Comparison of ENCODE assay signal across 15 cellular contexts in the genomic region with DNA sequence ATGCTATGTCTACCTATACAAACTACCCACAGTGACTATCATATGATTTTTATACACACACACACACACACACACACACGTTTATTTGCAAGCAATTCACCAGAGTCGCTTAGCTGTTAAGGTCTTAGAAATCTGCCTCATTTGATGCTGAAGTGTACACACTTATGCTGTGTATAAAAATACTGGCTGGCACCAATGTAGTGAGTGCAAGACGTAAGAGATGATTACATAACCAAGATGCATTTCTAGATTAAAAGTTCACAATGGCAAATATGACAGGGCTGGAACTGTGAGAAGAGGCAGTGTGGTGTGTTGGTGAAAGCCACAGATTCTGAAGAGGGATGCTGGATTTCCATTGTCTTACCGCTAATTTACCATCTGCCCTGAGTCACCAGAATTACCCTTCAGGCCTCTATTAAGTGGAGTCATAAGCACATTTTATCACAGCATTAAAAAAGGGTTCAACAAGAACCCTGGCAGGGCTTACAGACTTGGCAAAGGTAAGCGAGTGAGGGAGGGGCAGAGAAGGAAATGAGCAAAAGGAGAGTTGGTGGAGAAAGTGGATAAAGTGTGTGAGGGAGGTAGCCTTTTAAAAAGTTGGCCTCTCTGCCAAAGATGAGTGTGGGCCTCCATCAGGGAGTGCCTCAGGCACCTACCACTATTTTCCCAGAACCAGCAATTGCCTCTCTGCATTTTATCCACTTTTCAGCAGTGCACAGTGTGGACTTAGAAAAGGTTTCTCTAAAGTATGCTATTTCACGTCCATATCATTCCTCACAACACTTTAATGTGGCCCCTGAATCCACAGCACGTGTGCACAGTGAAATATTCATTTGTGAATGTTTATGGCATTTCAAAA. TPM values are rescaled to one million over a fixed set of nuclear protein-coding genes. Genes with fewer than 3 reads are reported as not detected.
DNase-seq lines count a peak whose midpoint lies in the region; ATAC-seq and TF ChIP-seq lines count a peak whose summit lies in the region.
"Had no signal": no experiment of that assay in that cellular context is flagged by ENCODE, and none has a peak within 500 bp of the region (broad histone marks: within the 10 kb centered on the region; RNA-seq: fewer than 3 reads in every experiment).

No MANE protein-coding gene starts in this region.

- peaks cover 21% of the 10 kb centered on the region for H3K9me1 ChIP-seq in IMR-90 (ENCODE audit: insufficient read depth, low read length)

- no peak overlapping the region for H3K4me3 ChIP-seq in IMR-90 (ENCODE audit: insufficient read depth, low read depth, low read length)
- H3K4me3 ChIP-seq in cardiac fibroblast (replicated peaks in 1 of 2; ENCODE audit: low read depth in 2 of 2, low read length in 2 of 2), result no peak overlapping the region
- H3K4me3 ChIP-seq in muscle layer of duodenum (ENCODE audit: low read depth in 1 of 2, low read length in 2 of 2), result no peak overlapping the region
- no peak overlapping the region for H3K4me3 ChIP-seq in WERI-Rb-1 (ENCODE audit: low read depth, low read length)
- no peak overlapping the region for H3K4me3 ChIP-seq in CD4-positive, alpha-beta memory T cell (ENCODE audit: low read length in 2 of 2)
- H3K4me3 ChIP-seq in smooth muscle cell, result no peak overlapping the region
- H3K4me3 ChIP-seq: HAP-1 had no signal

- no peak overlapping the region for H2AK5ac ChIP-seq in IMR-90 (ENCODE audit: low read depth, low read length)

- POLR2A ChIA-PET in IMR-90 (lab: Charles Lee; ENCODE audit: unreplicated experiment), result no interaction called here
- POLR2A ChIA-PET in CD4-positive, alpha-beta memory T cell (lab: Charles Lee; ENCODE audit: partially characterized antibody), result no interaction called here

- H3K4me2 ChIP-seq in IMR-90 (ENCODE audit: low read depth, low read length) (no peak overlapping the region), smooth muscle cell (no peak overlapping the region)

- H3K36me3 ChIP-seq in IMR-90 (ENCODE audit: control insufficient read depth, insufficient read depth, low read length) (peaks cover 34% of the 10 kb centered on the region), muscle layer of duodenum (ENCODE audit: control insufficient read depth in 1 of 2, insufficient read depth in 2 of 2, low read length in 2 of 2) (peaks cover 6 to 13% of the 10 kb centered on the region in 2 donors), WERI-Rb-1 (peaks cover 3% of the 10 kb centered on the region; the same call in 1 of the 2 replicates), smooth muscle cell (ENCODE audit: low read depth) (no peaks in the 10 kb centered on the region)
- H3K36me3 ChIP-seq in CD4-positive, alpha-beta memory T cell (ENCODE audit: insufficient read depth, low read length), result no peaks in the 10 kb centered on the region

- dilution Hi-C loops in IMR-90 (cut with HindIII; ENCODE audit: low sequenced_read_pairs, unreplicated experiment), result no loop called here

- no peak for TF ChIP-seq RAD21 in IMR-90 (IDR thresholded peaks at IDR 0.05; ENCODE audit: low read length)

- no peak for ATAC-seq in IMR-90 (ENCODE audit: low read depth)

- H2BK20ac ChIP-seq in IMR-90 (ENCODE audit: low read depth, low read length), result no peak overlapping the region

- peaks cover 0 to 2% of the 10 kb centered on the region in 2 donors for H3K27me3 Mint-ChIP-seq in CD4-positive, alpha-beta memory T cell

- no peaks in the 10 kb centered on the region for H3K9me3 ChIP-seq in IMR-90 (ENCODE audit: control insufficient read depth, insufficient read depth, low read length)
- no peaks in the 10 kb centered on the region for H3K9me3 ChIP-seq in muscle layer of duodenum (ENCODE audit: control insufficient read depth in 1 of 2, low read length in 2 of 2)
- no peaks in the 10 kb centered on the region for H3K9me3 ChIP-seq in WERI-Rb-1 (ENCODE audit: severe bottlenecking)
- H3K9me3 ChIP-seq in CD4-positive, alpha-beta memory T cell (ENCODE audit: control insufficient read depth in 1 of 2, low read length in 2 of 2), result no peaks in the 10 kb centered on the region
- H3K9me3 ChIP-seq in smooth muscle cell (replicated peaks; ENCODE audit: low read depth), result no peaks in the 10 kb centered on the region
- H3K9me3 ChIP-seq: HAP-1 had no signal

- no TSS peak for BruUV-seq in IMR-90 (replicated peaks; lab: Mats Ljungman, UMichigan)

- intact Hi-C loops in IMR-90 (cut with micrococcal nuclease), result no loop called here
- intact Hi-C loops in CD4-positive, alpha-beta memory T cell (cut with micrococcal nuclease), result no loop called here

- TF ChIP-seq POLR2A in IMR-90 (IDR thresholded peaks at IDR 0.05; ENCODE audit: low read depth, low read length), result no peak

- H3K4me1 ChIP-seq in IMR-90 (ENCODE audit: control insufficient read depth, insufficient read depth, low read length), result peaks cover 17% of the 10 kb centered on the region
- H3K4me1 ChIP-seq in muscle layer of duodenum (ENCODE audit: control insufficient read depth in 1 of 2, insufficient read depth in 2 of 2, low read length in 2 of 2), result peaks cover 0 to 61% of the 10 kb centered on the region in 2 donors
- no peaks in the 10 kb centered on the region for H3K4me1 ChIP-seq in CD4-positive, alpha-beta memory T cell (ENCODE audit: insufficient read depth, low read length)
- H3K4me1 ChIP-seq in smooth muscle cell (ENCODE audit: low read depth), result no peaks in the 10 kb centered on the region

- H3F3A ChIP-seq in smooth muscle cell (ENCODE audit: low read depth), result peaks cover 14% of the 10 kb centered on the region

- H3K79me2 ChIP-seq in smooth muscle cell (ENCODE audit: low read depth), result peaks cover 59% of the 10 kb centered on the region

- no CpG with 5 or more reads among the region's 7 CpGs for WGBS in IMR-90 (ENCODE audit: extremely low coverage in 2 of 2, insufficient read length in 1 of 2), 2 experiments
- WGBS in smooth muscle cell (ENCODE audit: low lambda C conversion rate), result 83% methylated on average over 7 of the region's 7 CpGs

- H3K27me3 ChIP-seq in IMR-90 (ENCODE audit: control insufficient read depth, insufficient read depth, low read length) (no peaks in the 10 kb centered on the region), muscle layer of duodenum (ENCODE audit: low read depth, low read length) (no peaks in the 10 kb centered on the region), WERI-Rb-1 (ENCODE audit: insufficient read depth, low read depth, severe bottlenecking) (no peaks in the 10 kb centered on the region), smooth muscle cell (ENCODE audit: low read depth) (no peaks in the 10 kb centered on the region)
- no peaks in the 10 kb centered on the region for H3K27me3 ChIP-seq in CD4-positive, alpha-beta memory T cell (ENCODE audit: insufficient read depth, low read length)

- H3K14ac ChIP-seq in IMR-90 (replicated peaks; ENCODE audit: low read depth, low read length), result no peak overlapping the region; the same call in 1 of the 2 replicates

- peaks cover 0 to 8% (median under 1%) of the 10 kb centered on the region in 8 donors for H3K9me3 Mint-ChIP-seq in CD4-positive, alpha-beta memory T cell
- H3K9me3 Mint-ChIP-seq: neural crest cell had no signal

- TF ChIP-seq CTCF in IMR-90 (conservative IDR thresholded peaks at IDR 0.05; ENCODE audit: low read depth, low read length), result no peak
- no peak for TF ChIP-seq CTCF in cardiac fibroblast (IDR thresholded peaks at IDR 0.05; ENCODE audit: low read depth, low read length)
- TF ChIP-seq CTCF in WERI-Rb-1 (IDR thresholded peaks at IDR 0.05; ENCODE audit: low read depth, low read length), result no peak
- no peak for TF ChIP-seq CTCF in smooth muscle cell (IDR thresholded peaks at IDR 0.05; ENCODE audit: borderline replicate concordance, insufficient read depth, poor library complexity, severe bottlenecking)

- H2AFZ ChIP-seq in IMR-90 (replicated peaks; ENCODE audit: low read length, poor library complexity), result no peak overlapping the region
- no peak overlapping the region for H2AFZ ChIP-seq in smooth muscle cell (ENCODE audit: low read depth)

- no peak overlapping the region for H3K4me3 Mint-ChIP-seq in CD4-positive, alpha-beta memory T cell
- H3K4me3 Mint-ChIP-seq: neural crest cell had no signal

- H3K27ac ChIP-seq in IMR-90 (ENCODE audit: insufficient read depth, low read length) (peak overlapping the region; percentile 7; the same call in 1 of the 2 replicates), muscle layer of duodenum (ENCODE audit: low read length) (peak overlapping the region; percentile 78), WERI-Rb-1 (no peak overlapping the region), smooth muscle cell (ENCODE audit: low read depth) (no peak overlapping the region)
- H3K27ac ChIP-seq in CD4-positive, alpha-beta memory T cell (ENCODE audit: low read depth, low read length), result no peak overlapping the region

- H3K18ac ChIP-seq in IMR-90 (ENCODE audit: low read depth, low read length), result no peak overlapping the region

- H3K9ac ChIP-seq in IMR-90 (ENCODE audit: low read depth, low read length) (peak overlapping the region; percentile 42; the same call in 1 of the 2 replicates), smooth muscle cell (ENCODE audit: low read depth) (no peak overlapping the region)

- no peak overlapping the region for H3K4ac ChIP-seq in IMR-90 (ENCODE audit: low read depth, low read length)

- CTCF ChIA-PET in IMR-90 (lab: Yijun Ruan, JAX), result no interaction called here
- CTCF ChIA-PET in CD4-positive, alpha-beta memory T cell (lab: Charles Lee; ENCODE audit: partially characterized antibody), result no interaction called here

- H2BK15ac ChIP-seq in IMR-90 (ENCODE audit: low read depth, low read length), result no peak overlapping the region

- H2AK9ac ChIP-seq in IMR-90 (replicated peaks; ENCODE audit: low read depth, low read length, poor library complexity), result no peak overlapping the region

- no peak overlapping the region for H3K27ac Mint-ChIP-seq in CD4-positive, alpha-beta memory T cell

- peak overlapping the region in 1 of 2 experiments; percentile 35; a peak in 2 of 4 replicates for H4K8ac ChIP-seq in IMR-90 (ENCODE audit: low read depth in 2 of 2, low read length in 2 of 2)

- H3K36me3 Mint-ChIP-seq in CD4-positive, alpha-beta memory T cell, result no peaks in the 10 kb centered on the region

- peak; percentile 97 for DNase-seq in DMS79 (lab: John Stamatoyannopoulos, UW)
- no peak for DNase-seq in IMR-90
- peak; percentile 19 to 48 for DNase-seq in cardiac fibroblast (ENCODE audit: low read depth in 2 of 2)
- no peak for DNase-seq in WERI-Rb-1
- DNase-seq in NCI-H1436 (lab: John Stamatoyannopoulos, UW), result no peak
- no peak for DNase-seq in CD4-positive, alpha-beta memory T cell
- no peak for DNase-seq in smooth muscle cell (lab: John Stamatoyannopoulos, UW; ENCODE audit: unreplicated experiment)
- DNase-seq: activated CD4-positive, CD25-positive, alpha-beta regulatory T cell; activated CD8-positive, alpha-beta memory T cell treated with anti-CD3 and anti-CD28 coated beads for 24 hours; amniotic stem cell; mesenchymal stem cell; T-helper 2 cell had no signal

- in situ Hi-C loops in IMR-90 (cut with MboI; ENCODE audit: low sequenced_read_pairs), result no loop called here

- peaks cover 5 to 52% of the 10 kb centered on the region in 2 experiments; a peak in 3 of 4 replicates for H3K79me1 ChIP-seq in IMR-90 (ENCODE audit: low read depth in 1 of 2, low read length in 2 of 2)

- H4K91ac ChIP-seq in IMR-90 (ENCODE audit: insufficient read depth, low read depth, low read length), result no peak overlapping the region

- no peak overlapping the region for H3K56ac ChIP-seq in IMR-90 (ENCODE audit: extremely low read depth, insufficient read depth, low read length)

- no peak overlapping the region for H2BK120ac ChIP-seq in IMR-90 (ENCODE audit: low read depth, low read length)

- no peaks in the 10 kb centered on the region for H3K4me1 Mint-ChIP-seq in CD4-positive, alpha-beta memory T cell

- H2BK5ac ChIP-seq in IMR-90 (ENCODE audit: low read depth, low read length, poor library complexity, severe bottlenecking), result peak overlapping the region; percentile 20

- H3K23ac ChIP-seq in IMR-90 (ENCODE audit: low read depth, low read length), result 0 out of 2 replicates have a peak overlapping the region, but pooled peaks have one; percentile 24

- peaks cover 75% of the 10 kb centered on the region for H4K20me1 ChIP-seq in IMR-90 (ENCODE audit: insufficient read depth, low read length)
- H4K20me1 ChIP-seq in smooth muscle cell (ENCODE audit: low read depth), result peaks cover 4% of the 10 kb centered on the region

- peak overlapping the region; percentile 22; the same call in 1 of the 2 replicates for H4K5ac ChIP-seq in IMR-90 (ENCODE audit: low read depth, low read length)

RNA-seq across cellular contexts. Expression of gene MEIS1, which starts 21.5 kb away (rescaled TPM):
- total RNA-seq in IMR-90 (2012; rRNA removed), result 157 and 209 TPM in 2 replicates
- 51.8 and 54.4 TPM in 2 replicates for polyA plus RNA-seq in IMR-90 (2012; rRNA removed)
- polyA plus RNA-seq in IMR-90 (2012; cell fraction: cytosol; rRNA removed), result 14.0 and 21.0 TPM in 2 replicates
- 81.4 and 209 TPM in 2 replicates for polyA plus RNA-seq in IMR-90 (2012; cell fraction: nucleus; rRNA removed; ENCODE audit: low replicate concordance)
- not detected for total RNA-seq in CD4-positive, alpha-beta memory T cell
- not detected for polyA plus RNA-seq in CD4-positive, alpha-beta memory T cell
- 14.6 and 15.6 TPM in 2 replicates for total RNA-seq in smooth muscle cell
- polyA plus RNA-seq in smooth muscle cell, result 15.8 and 18.1 TPM in 2 replicates

Comparison
In these comparisons a context has a peak if more than half of its experiments do, and no peak if none do; other contexts are left out.
1. DNase-seq: peak in DMS79 (single experiment) and cardiac fibroblast (2 of 2); none in IMR-90 (single experiment), WERI-Rb-1 (single experiment), NCI-H1436 (single experiment), CD4-positive, alpha-beta memory T cell (0 of 5) and smooth muscle cell (single experiment).
2. H3K27ac ChIP-seq: peak in IMR-90 (single experiment) and muscle layer of duodenum (single experiment); none in WERI-Rb-1 (single experiment), CD4-positive, alpha-beta memory T cell (single experiment) and smooth muscle cell (single experiment).
3. RNA of gene MEIS1, which starts 21.5 kb away (total RNA-seq): 157 to 209 TPM in IMR-90 and 14.6 to 15.6 TPM in smooth muscle cell; not detected in CD4-positive, alpha-beta memory T cell; every median in the first group is over 10 times any median in the second.